10 cellular contexts compared by ENCODE assay signal in the genomic region with DNA sequence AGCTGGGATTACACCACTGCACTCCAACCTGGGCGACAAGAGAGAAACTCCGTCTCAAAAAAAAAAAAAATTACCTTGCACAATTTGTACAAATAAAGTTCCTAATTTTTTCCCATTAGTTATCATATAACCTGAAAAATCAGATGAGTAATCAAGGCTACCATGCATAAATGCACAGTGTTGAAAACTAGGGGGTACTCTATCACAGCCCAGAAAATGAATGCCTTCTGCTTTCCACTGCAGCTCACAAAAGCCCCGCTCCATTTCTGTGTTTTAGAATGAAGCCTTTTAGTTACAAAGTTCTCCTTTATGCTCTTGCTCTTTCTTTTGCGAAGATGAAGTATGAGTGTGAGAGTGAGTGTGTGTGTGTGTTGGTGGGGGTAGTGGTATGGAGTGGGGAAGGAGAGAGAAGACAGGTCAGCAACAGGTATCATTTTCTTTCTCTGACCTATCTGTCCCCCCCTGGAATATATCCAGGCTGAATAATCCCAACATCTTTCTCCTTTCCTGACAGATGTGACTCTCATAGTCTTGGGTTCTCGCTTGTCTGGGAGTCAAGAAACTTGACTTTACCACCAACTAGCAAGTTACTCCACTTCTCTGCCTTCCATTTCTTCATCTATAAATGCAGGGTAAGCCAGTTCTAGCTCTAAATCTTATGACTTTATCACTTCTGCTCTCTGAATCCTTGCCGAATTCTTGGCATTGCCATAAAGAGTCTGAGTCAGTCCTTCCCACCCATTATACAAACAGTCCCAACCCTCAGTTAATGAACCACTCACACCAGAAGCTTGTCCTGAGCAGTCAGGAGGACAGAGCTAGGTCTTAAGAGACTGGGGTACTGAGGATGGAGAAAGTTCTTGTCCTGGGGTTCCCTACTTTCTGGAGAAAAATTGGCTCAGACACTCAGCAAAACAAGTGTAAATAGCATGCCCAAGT. TPM values are rescaled to one million over a fixed set of nuclear protein-coding genes. Genes with fewer than 3 reads are reported as not detected.
DNase-seq lines count a peak whose midpoint lies in the region; ATAC-seq and TF ChIP-seq lines count a peak whose summit lies in the region.
"Had no signal": no experiment of that assay in that cellular context is flagged by ENCODE, and none has a peak within 500 bp of the region (broad histone marks: within the 10 kb centered on the region; RNA-seq: fewer than 3 reads in every experiment).

No MANE protein-coding gene starts in this region.

- H2AFZ ChIP-seq in ACC112 (ENCODE audit: low read length, unreplicated experiment) = peak overlapping the region; percentile 27

- intact Hi-C loops in left lung (cut with DNase I) = no loop called here
- intact Hi-C loops in vagina (cut with DNase I) = no loop called here

- H3K27me3 ChIP-seq in ACC112 (ENCODE audit: insufficient read depth, low read length) (no peaks in the 10 kb centered on the region), left lung (no peaks in the 10 kb centered on the region), vagina (no peaks in the 10 kb centered on the region)

- H3K36me3 ChIP-seq in ACC112 (ENCODE audit: insufficient read depth, low read length) = no peaks in the 10 kb centered on the region
- H3K36me3 ChIP-seq in left lung = peaks cover 0 to 72% of the 10 kb centered on the region in 2 donors
- H3K36me3 ChIP-seq in vagina = no peaks in the 10 kb centered on the region

- peaks cover 19% of the 10 kb centered on the region for H3K4me1 ChIP-seq in ACC112 (ENCODE audit: control insufficient read depth, insufficient read depth, low read length, unreplicated experiment)
- H3K4me1 ChIP-seq in left lung = peaks cover 0 to 22% of the 10 kb centered on the region in 2 donors
- H3K4me1 ChIP-seq in vagina = peaks cover 7% of the 10 kb centered on the region

- no peaks in the 10 kb centered on the region for H3K79me2 ChIP-seq in ACC112 (ENCODE audit: control insufficient read depth, insufficient read depth, low read length, unreplicated experiment)

- H3K4me3 ChIP-seq in ACC112 (ENCODE audit: low read depth, low read length) (0 out of 2 replicates have a peak overlapping the region, but pooled peaks have one; percentile 0), astrocyte of the cerebellum (ENCODE audit: low read depth, low read length) (no peak overlapping the region), left lung (no peak overlapping the region), vagina (no peak overlapping the region)

- peak overlapping the region; percentile 66 for H3K27ac ChIP-seq in ACC112 (ENCODE audit: low read depth, low read length)
- H3K27ac ChIP-seq in left lung = peak overlapping the region; percentile 49 to 64
- H3K27ac ChIP-seq in vagina = no peak overlapping the region

- in situ Hi-C loops in astrocyte of the cerebellum (cut with HindIII; ENCODE audit: low sequenced_read_pairs) = no loop called here

- H3K9me3 ChIP-seq in left lung = no peaks in the 10 kb centered on the region
- H3K9me3 ChIP-seq in vagina = no peaks in the 10 kb centered on the region

- TF ChIP-seq CTCF in astrocyte of the cerebellum (IDR thresholded peaks at IDR 0.05; ENCODE audit: low read depth, low read length, missing control alignments) (no peak), left lung (IDR thresholded peaks at IDR 0.05) (no peak), vagina (IDR thresholded peaks at IDR 0.05) (no peak)

- peak; percentile 98 for ATAC-seq in left lung
- ATAC-seq in GM19324 (IDR thresholded peaks at IDR 0.05; ENCODE audit: low FRiP score, unreplicated experiment) = no peak

- no peak for TF ChIP-seq POLR2A in vagina (IDR thresholded peaks at IDR 0.05)

- DNase-seq in HK-2 (ENCODE audit: unreplicated experiment) (peak; percentile 14), astrocyte of the cerebellum (ENCODE audit: low read depth) (peak; percentile 63), left lung (no peak), amygdala (lab: John Stamatoyannopoulos, UW) (no peak), NCI-H345 treated with DMSO at 0.1 percent for 48 hours (lab: John Stamatoyannopoulos, UW; ENCODE audit: unreplicated experiment) (no peak), vagina (ENCODE audit: extremely low spot score in 2 of 2) (no peak)
- DNase-seq: Right ventricle myocardium superior had no signal

RNA-seq across cellular contexts. Expression of gene BIN2, which starts 16.1 kb away (rescaled TPM):
- total RNA-seq in left lung = 10 to 100 TPM; 15.5 to 46.0 TPM
- total RNA-seq in vagina = 6.4 TPM

RNA-seq across cellular contexts. Expression of gene SMAGP, which starts 37.7 kb away (rescaled TPM):
- total RNA-seq in left lung = 10 to 100 TPM; 24.1 to 35.6 TPM
- total RNA-seq in vagina = 30.0 TPM
- total RNA-seq: activated T-helper 2 cell treated with anti-CD3 and anti-CD28 coated beads, Interferon-gamma antibody, Interleukin-2, Interleukin-4, amounts not matched to agents 10 μg/mL and 5 μg/mL and 100 μg/mL, durations not matched to agents 14 hours and 24 hours and 36 hours had no signal

RNA-seq across cellular contexts. Expression of gene CELA1, which starts 38.6 kb away (rescaled TPM):
- total RNA-seq in left lung (not detected), vagina (not detected)
- total RNA-seq: activated T-helper 2 cell treated with anti-CD3 and anti-CD28 coated beads, Interferon-gamma antibody, Interleukin-2, Interleukin-4, amounts not matched to agents 10 μg/mL and 5 μg/mL and 100 μg/mL, durations not matched to agents 14 hours and 24 hours and 36 hours; Right ventricle myocardium superior had no signal

Comparison
In these comparisons a context has a peak if more than half of its experiments do, and no peak if none do; other contexts are left out.
1. DNase-seq: peak in HK-2 (single experiment) and astrocyte of the cerebellum (single experiment); none in left lung (0 of 2), amygdala (0 of 56), NCI-H345 treated with DMSO at 0.1 percent for 48 hours (single experiment) and vagina (0 of 2).